27 cellular contexts compared by ENCODE assay signal in the genomic region with DNA sequence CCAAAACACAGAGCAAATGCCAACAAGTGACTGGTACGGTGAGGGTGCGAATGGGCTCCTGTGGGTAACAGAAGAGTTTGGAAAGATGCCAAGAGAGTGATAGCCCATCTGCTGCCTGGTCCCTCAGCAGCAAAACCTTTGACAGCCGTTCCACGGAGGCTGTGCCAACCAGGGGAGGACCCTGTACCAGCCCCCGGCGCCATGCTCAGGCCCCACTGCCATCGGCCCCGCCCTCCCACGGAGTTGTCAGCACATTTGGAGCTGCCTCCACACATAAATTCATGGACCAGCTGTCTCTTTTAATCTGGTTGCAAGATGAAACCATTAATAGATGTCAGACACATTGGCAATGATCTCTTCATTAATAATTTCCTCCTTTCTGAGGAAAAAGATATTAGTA.
"Had no signal": no experiment of that assay in that cellular context is flagged by ENCODE, and none has a peak within 500 bp of the region (broad histone marks: within the 10 kb centered on the region; RNA-seq: fewer than 3 reads in every experiment).

No MANE protein-coding gene starts in this region.

- DNase-seq: activated CD4-positive, alpha-beta T cell treated with anti-CD3 and anti-CD28 coated beads for 1 hour; activated CD4-positive, alpha-beta T cell treated with anti-CD3 and anti-CD28 coated beads, Interleukin-2, amount 10 ng/mL, durations not matched to agents 7 days and 5 days; activated CD8-positive, alpha-beta T cell treated with anti-CD3 and anti-CD28 coated beads for 36 hours; activated gamma-delta T cell treated with Interleukin-2 at 50 U/mL for 16 hours; activated naive CD4-positive, alpha-beta T cell treated with anti-CD3 and anti-CD28 coated beads, Interleukin-2, amount 50 U/mL, for 16 hours; activated T-cell treated with anti-CD3 and anti-CD28 coated beads, Interleukin-2, amount 50 U/mL, for 4 hours; amniotic stem cell; brain microvascular endothelial cell; cortex of kidney; effector memory CD8-positive, alpha-beta T cell; erythroblast; gastrocnemius medialis; glutamatergic neuron; lower lobe of right lung; mesenchymal stem cell; naive thymus-derived CD8-positive, alpha-beta T cell; occipital lobe; psoas muscle; sigmoid colon; small intestine; stimulated activated CD4-positive, alpha-beta T cell treated with anti-CD3 and anti-CD28 coated beads, Interleukin-4, amount 100 ng/mL, for 24 hours; stomach; thyroid gland had no signal

- ATAC-seq: activated CD8-positive, alpha-beta T cell treated with anti-CD3 and anti-CD28 coated beads for 36 hours; activated T-cell treated with anti-CD3 and anti-CD28 coated beads, Interleukin-2, amount 50 U/mL, for 4 hours; activated T-helper 17 cell treated with anti-CD3 and anti-CD28 coated beads, Interleukin-2, amount 50 U/mL, for 72 hours; effector memory CD8-positive, alpha-beta T cell; gastrocnemius medialis; left lung; lower lobe of right lung; naive thymus-derived CD8-positive, alpha-beta T cell; psoas muscle; stimulated activated memory B cell treated with anti-CD40 and anti-IgM and Interleukin-4, amounts not matched to agents 10 μg/mL and 1 μg/mL and 100 μg/mL, for 72 hours; WTC11 had no signal
